ENCODE assay signal across 8 cellular contexts in the genomic region with DNA sequence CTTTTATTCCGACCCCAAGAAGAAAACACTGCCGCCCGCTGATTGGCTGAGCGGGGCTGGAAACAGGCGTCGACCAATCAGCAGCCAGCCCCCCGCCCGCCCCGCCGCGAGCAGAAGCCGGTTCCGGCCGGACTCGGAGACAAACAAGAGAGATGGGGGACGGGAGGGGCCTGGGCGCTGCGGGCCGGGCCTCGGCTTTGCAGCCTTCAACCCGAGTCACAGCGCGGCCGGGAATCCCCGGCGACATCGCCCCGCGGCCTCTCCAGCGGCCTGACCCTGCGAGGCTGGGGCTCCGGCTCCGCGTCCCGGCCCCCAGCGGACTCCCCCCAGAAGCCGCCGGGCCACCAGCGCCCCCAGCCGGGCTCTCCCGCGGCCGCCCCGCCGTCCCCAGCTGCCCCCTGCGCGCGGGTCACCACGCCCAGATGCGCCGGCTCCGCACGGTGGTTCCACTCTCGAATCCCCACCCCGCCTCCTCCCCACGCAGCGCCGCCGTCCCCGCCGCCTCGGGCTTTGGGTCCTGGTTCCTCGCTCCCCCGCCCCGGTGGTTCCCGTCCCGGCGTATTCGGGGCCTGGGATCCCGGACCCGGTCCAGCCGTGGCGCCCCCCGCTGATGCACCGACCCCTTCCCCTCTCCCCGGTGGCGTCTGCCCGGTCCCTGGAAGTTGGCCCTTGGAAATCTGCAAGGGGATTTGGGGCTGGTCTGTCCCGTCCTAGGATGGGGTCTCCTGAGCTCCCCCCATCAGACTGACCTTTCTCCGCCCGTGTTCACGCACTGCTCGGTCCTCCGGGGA. TPM values are rescaled to one million over a fixed set of nuclear protein-coding genes. Genes with fewer than 3 reads are reported as not detected.
DNase-seq lines count a peak whose midpoint lies in the region; ATAC-seq and TF ChIP-seq lines count a peak whose summit lies in the region.

No MANE protein-coding gene starts in this region.

- H3K79me1 ChIP-seq in trophoblast cell (ENCODE audit: low read length): peaks cover 19% of the 10 kb centered on the region

- H2AK5ac ChIP-seq in trophoblast cell (ENCODE audit: low read length): no peak overlapping the region

- peak overlapping the region; percentile 91 for H4K91ac ChIP-seq in trophoblast cell (ENCODE audit: low read depth, low read length)

- peak overlapping the region; percentile 90 for H3K9ac ChIP-seq in adipocyte (ENCODE audit: low read length)
- H3K9ac ChIP-seq in trophoblast cell (ENCODE audit: low read length): peak overlapping the region; percentile 84

- ATAC-seq in HG02642 (IDR thresholded peaks at IDR 0.05; ENCODE audit: poor library complexity, unreplicated experiment): peak; percentile 64

- H3K4ac ChIP-seq in trophoblast cell (ENCODE audit: low read depth, low read length): peak overlapping the region; percentile 19

- H2BK12ac ChIP-seq in trophoblast cell (ENCODE audit: low read length): peak overlapping the region; percentile 78

- H3K23ac ChIP-seq in trophoblast cell (ENCODE audit: low read length): peak overlapping the region; percentile 71

- DNase-seq in GM10266 (ENCODE audit: extremely low spot score): peak; percentile 99
- DNase-seq in NCI-H1417 treated with DMSO at 0.1 percent for 48 hours (lab: John Stamatoyannopoulos, UW): peak; percentile 67
- peak; percentile 93 for DNase-seq in SW480 (ENCODE audit: low spot score)
- peak; percentile 96 for DNase-seq in adipocyte (ENCODE audit: low read depth)
- peak; percentile 97 for DNase-seq in cardiac septum (ENCODE audit: low spot score)
- DNase-seq in trophoblast cell: peak; percentile 83 to 86
- peak; percentile 95 to 96 for DNase-seq in tibial nerve (ENCODE audit: low spot score in 2 of 2)

- peak overlapping the region; percentile 87 for H2AFZ ChIP-seq in trophoblast cell (ENCODE audit: insufficient read depth, low read length, poor library complexity)

- H3K36me3 ChIP-seq in adipocyte (ENCODE audit: control insufficient read depth, insufficient read depth, low read length, severe bottlenecking) (no peaks in the 10 kb centered on the region), trophoblast cell (ENCODE audit: control insufficient read depth in 1 of 2, insufficient read depth in 2 of 2, low read length in 2 of 2) (no peaks in the 10 kb centered on the region), tibial nerve (peaks cover 0 to 11% (median 0%) of the 10 kb centered on the region in 3 donors)

- H3K27ac ChIP-seq in trophoblast cell (ENCODE audit: low read depth, low read length) (peak overlapping the region; percentile 76), tibial nerve (peak overlapping the region; percentile 88 to 98 (median 96))

- H2BK5ac ChIP-seq in trophoblast cell (ENCODE audit: low read depth, low read length, poor library complexity): peak overlapping the region; percentile 78

- WGBS in trophoblast cell (ENCODE audit: extremely low coverage, insufficient coverage, insufficient read length): no CpG with 5 or more reads among the region's 84 CpGs
- 0% methylated on average over 32 to 53 of the region's 84 CpGs for WGBS in tibial nerve, 2 donors

- peak overlapping the region; percentile 92 for H3K4me3 ChIP-seq in adipocyte (ENCODE audit: low read length)
- peak overlapping the region; percentile 78 for H3K4me3 ChIP-seq in trophoblast cell (ENCODE audit: low read depth, low read length)
- H3K4me3 ChIP-seq in tibial nerve: peak overlapping the region; percentile 76 to 82 (median 80)

- peak; percentile 53 to 82 for TF ChIP-seq POLR2A in tibial nerve (IDR thresholded peaks at IDR 0.05)

- H3K4me1 ChIP-seq in adipocyte (ENCODE audit: control insufficient read depth, insufficient read depth, low read length) (peaks cover 32% of the 10 kb centered on the region), trophoblast cell (ENCODE audit: control insufficient read depth in 1 of 2, insufficient read depth in 2 of 2, low read length in 2 of 2) (peaks cover 6 to 14% of the 10 kb centered on the region in 2 experiments), tibial nerve (peaks cover 0 to 43% (median 27%) of the 10 kb centered on the region in 4 donors)

- H3K27me3 ChIP-seq in adipocyte (replicated peaks; ENCODE audit: control insufficient read depth, insufficient read depth, low read length): no peaks in the 10 kb centered on the region
- no peaks in the 10 kb centered on the region for H3K27me3 ChIP-seq in trophoblast cell (ENCODE audit: insufficient read depth, low read length)
- no peaks in the 10 kb centered on the region for H3K27me3 ChIP-seq in tibial nerve

- peak overlapping the region; percentile 90 for H4K8ac ChIP-seq in trophoblast cell (ENCODE audit: low read depth, low read length)

- peak overlapping the region; percentile 87 for H3K18ac ChIP-seq in trophoblast cell (ENCODE audit: low read length)

- H2BK120ac ChIP-seq in trophoblast cell (ENCODE audit: insufficient read depth, low read length, poor library complexity): peak overlapping the region; percentile 84

- peak; percentile 31 to 78 for TF ChIP-seq EP300 in tibial nerve (IDR thresholded peaks at IDR 0.05)

- intact Hi-C loops in cardiac septum (cut with DNase I): loop anchor here (1.0 kb wide), 1 partner anchor 55 kb away; no protein-coding TSS in a partner anchor

- H3K9me3 ChIP-seq in adipocyte (ENCODE audit: control insufficient read depth, low read length): no peaks in the 10 kb centered on the region
- H3K9me3 ChIP-seq in trophoblast cell (ENCODE audit: insufficient read depth, low read depth, low read length): no peaks in the 10 kb centered on the region
- H3K9me3 ChIP-seq in tibial nerve: no peaks in the 10 kb centered on the region

- peak overlapping the region; percentile 68 for H4K12ac ChIP-seq in trophoblast cell (ENCODE audit: low read depth, low read length)

- H3K14ac ChIP-seq in trophoblast cell (ENCODE audit: low read length): peak overlapping the region; percentile 86

- H3K4me2 ChIP-seq in trophoblast cell (ENCODE audit: low read length): peak overlapping the region; percentile 99

- H3K79me2 ChIP-seq in trophoblast cell (ENCODE audit: control insufficient read depth, insufficient read depth, low read length, poor library complexity): peaks cover 3% of the 10 kb centered on the region

- TF ChIP-seq CTCF in GM10266 (IDR thresholded peaks at IDR 0.05; ENCODE audit: control insufficient read depth, insufficient read depth, low read depth, missing control alignments): peak; percentile 53
- peak; percentile 49 to 76 (median 58) for TF ChIP-seq CTCF in tibial nerve (IDR thresholded peaks at IDR 0.05)

RNA-seq across cellular contexts. Expression of a gene that starts 0.4 kb away (rescaled TPM):
- total RNA-seq in cardiac septum (4.8 TPM), tibial nerve (10 to 100 TPM; 10.3 to 26.1 (median 14.1) TPM)
- polyA plus RNA-seq in trophoblast cell (2013): 96.8 and 110 TPM in 2 replicates

RNA-seq across cellular contexts. Expression of a gene that starts 16.5 kb away (rescaled TPM):
- total RNA-seq in cardiac septum (10.9 TPM), tibial nerve (10 to 100 TPM in 3 of 4 donors, 1 to 10 TPM in 1; 7.1 to 30.6 (median 21.7) TPM)
- 0.78 and 0.82 TPM in 2 replicates for polyA plus RNA-seq in trophoblast cell (2013)

RNA-seq across cellular contexts. Expression of a gene that starts 20.6 kb away (rescaled TPM):
- total RNA-seq in cardiac septum (49.8 TPM), tibial nerve (10 to 100 TPM; 17.6 to 59.1 (median 57.3) TPM)
- polyA plus RNA-seq in trophoblast cell (2013): 6.9 and 7.3 TPM in 2 replicates

RNA-seq across cellular contexts. Expression of a gene that starts 55.6 kb away (rescaled TPM):
- total RNA-seq in cardiac septum (162 TPM), tibial nerve (100 to 1,000 TPM; 176 to 235 (median 194) TPM)
- polyA plus RNA-seq in trophoblast cell (2013): 142 and 147 TPM in 2 replicates

Comparison
In these comparisons a context has a peak if more than half of its experiments do, and no peak if none do; other contexts are left out.
1. Peak in every context shown above with its lines: DNase-seq, ATAC-seq, H3K4me3 ChIP-seq and H3K27ac ChIP-seq.